ENCODE assay signal across 1 cellular context in genomic region chr17:49575524-49576120, GRCh38.
A peak's percentile ranks its signal among the peaks of the same experiment; 100 is the strongest.
TF ChIP-seq lines count a peak whose summit lies in the region.

NXPH3 (plus strand) TSS chr17:49575871; CDS start chr17:49576220, 349 bp downstream.

TF ChIP-seq in HepG2, 621 proteins besides CTCF, POLR2A, EP300 and RAD21 (continued from another document):
- TF ChIP-seq, protein P1, sequence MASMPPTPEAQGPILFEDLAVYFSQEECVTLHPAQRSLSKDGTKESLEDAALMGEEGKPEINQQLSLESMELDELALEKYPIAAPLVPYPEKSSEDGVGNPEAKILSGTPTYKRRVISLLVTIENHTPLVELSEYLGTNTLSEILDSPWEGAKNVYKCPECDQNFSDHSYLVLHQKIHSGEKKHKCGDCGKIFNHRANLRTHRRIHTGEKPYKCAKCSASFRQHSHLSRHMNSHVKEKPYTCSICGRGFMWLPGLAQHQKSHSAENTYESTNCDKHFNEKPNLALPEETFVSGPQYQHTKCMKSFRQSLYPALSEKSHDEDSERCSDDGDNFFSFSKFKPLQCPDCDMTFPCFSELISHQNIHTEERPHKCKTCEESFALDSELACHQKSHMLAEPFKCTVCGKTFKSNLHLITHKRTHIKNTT (CRISPR knock-in tag; IDR thresholded peaks at IDR 0.05): no peak
- TF ChIP-seq MEIS1 (CRISPR knock-in tag; IDR thresholded peaks at IDR 0.05; ENCODE audit: borderline replicate concordance): peak; percentile 16; the same call in 1 of the 2 replicates
- TF ChIP-seq MAFF (IDR thresholded peaks at IDR 0.05; ENCODE audit: low read depth, low read length): no peak
- no peak; the same call in 1 of the 2 replicates for TF ChIP-seq EED (CRISPR knock-in tag; IDR thresholded peaks at IDR 0.05)
- no peak for TF ChIP-seq ZFP90 (CRISPR knock-in tag; IDR thresholded peaks at IDR 0.05; ENCODE audit: borderline replicate concordance)
- TF ChIP-seq, protein P2, sequence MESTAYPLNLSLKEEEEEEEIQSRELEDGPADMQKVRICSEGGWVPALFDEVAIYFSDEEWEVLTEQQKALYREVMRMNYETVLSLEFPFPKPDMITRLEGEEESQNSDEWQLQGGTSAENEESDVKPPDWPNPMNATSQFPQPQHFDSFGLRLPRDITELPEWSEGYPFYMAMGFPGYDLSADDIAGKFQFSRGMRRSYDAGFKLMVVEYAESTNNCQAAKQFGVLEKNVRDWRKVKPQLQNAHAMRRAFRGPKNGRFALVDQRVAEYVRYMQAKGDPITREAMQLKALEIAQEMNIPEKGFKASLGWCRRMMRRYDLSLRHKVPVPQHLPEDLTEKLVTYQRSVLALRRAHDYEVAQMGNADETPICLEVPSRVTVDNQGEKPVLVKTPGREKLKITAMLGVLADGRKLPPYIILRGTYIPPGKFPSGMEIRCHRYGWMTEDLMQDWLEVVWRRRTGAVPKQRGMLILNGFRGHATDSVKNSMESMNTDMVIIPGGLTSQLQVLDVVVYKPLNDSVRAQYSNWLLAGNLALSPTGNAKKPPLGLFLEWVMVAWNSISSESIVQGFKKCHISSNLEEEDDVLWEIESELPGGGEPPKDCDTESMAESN (CRISPR knock-in tag; conservative IDR thresholded peaks at IDR 0.05): no peak
- no peak for TF ChIP-seq NFYB (CRISPR knock-in tag; IDR thresholded peaks at IDR 0.05)
- no peak for TF ChIP-seq KLF11 (CRISPR knock-in tag; IDR thresholded peaks at IDR 0.05)
- peak; percentile 32; the same call in 1 of the 2 replicates for TF ChIP-seq ZNF564 (CRISPR knock-in tag; IDR thresholded peaks at IDR 0.05)
- no peak for TF ChIP-seq ZZZ3 (CRISPR knock-in tag; IDR thresholded peaks at IDR 0.05; ENCODE audit: borderline replicate concordance)
- TF ChIP-seq, protein P3, sequence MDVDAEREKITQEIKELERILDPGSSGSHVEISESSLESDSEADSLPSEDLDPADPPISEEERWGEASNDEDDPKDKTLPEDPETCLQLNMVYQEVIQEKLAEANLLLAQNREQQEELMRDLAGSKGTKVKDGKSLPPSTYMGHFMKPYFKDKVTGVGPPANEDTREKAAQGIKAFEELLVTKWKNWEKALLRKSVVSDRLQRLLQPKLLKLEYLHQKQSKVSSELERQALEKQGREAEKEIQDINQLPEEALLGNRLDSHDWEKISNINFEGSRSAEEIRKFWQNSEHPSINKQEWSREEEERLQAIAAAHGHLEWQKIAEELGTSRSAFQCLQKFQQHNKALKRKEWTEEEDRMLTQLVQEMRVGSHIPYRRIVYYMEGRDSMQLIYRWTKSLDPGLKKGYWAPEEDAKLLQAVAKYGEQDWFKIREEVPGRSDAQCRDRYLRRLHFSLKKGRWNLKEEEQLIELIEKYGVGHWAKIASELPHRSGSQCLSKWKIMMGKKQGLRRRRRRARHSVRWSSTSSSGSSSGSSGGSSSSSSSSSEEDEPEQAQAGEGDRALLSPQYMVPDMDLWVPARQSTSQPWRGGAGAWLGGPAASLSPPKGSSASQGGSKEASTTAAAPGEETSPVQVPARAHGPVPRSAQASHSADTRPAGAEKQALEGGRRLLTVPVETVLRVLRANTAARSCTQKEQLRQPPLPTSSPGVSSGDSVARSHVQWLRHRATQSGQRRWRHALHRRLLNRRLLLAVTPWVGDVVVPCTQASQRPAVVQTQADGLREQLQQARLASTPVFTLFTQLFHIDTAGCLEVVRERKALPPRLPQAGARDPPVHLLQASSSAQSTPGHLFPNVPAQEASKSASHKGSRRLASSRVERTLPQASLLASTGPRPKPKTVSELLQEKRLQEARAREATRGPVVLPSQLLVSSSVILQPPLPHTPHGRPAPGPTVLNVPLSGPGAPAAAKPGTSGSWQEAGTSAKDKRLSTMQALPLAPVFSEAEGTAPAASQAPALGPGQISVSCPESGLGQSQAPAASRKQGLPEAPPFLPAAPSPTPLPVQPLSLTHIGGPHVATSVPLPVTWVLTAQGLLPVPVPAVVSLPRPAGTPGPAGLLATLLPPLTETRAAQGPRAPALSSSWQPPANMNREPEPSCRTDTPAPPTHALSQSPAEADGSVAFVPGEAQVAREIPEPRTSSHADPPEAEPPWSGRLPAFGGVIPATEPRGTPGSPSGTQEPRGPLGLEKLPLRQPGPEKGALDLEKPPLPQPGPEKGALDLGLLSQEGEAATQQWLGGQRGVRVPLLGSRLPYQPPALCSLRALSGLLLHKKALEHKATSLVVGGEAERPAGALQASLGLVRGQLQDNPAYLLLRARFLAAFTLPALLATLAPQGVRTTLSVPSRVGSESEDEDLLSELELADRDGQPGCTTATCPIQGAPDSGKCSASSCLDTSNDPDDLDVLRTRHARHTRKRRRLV (CRISPR knock-in tag; IDR thresholded peaks at IDR 0.05): no peak
- no peak for TF ChIP-seq SRSF4 (IDR thresholded peaks at IDR 0.05; ENCODE audit: low read depth, low read length, poor library complexity, severe bottlenecking)
- TF ChIP-seq ZNF766 (CRISPR knock-in tag; IDR thresholded peaks at IDR 0.05; ENCODE audit: borderline replicate concordance): 0 out of 2 replicates have a peak, but pooled peaks have one; percentile 31
- TF ChIP-seq ZNF598 (CRISPR knock-in tag; IDR thresholded peaks at IDR 0.05; ENCODE audit: borderline replicate concordance): no peak
- 0 out of 2 replicates have a peak, but pooled peaks have one; percentile 28 for TF ChIP-seq ZNF724P (CRISPR knock-in tag; IDR thresholded peaks at IDR 0.05; ENCODE audit: borderline replicate concordance)
- TF ChIP-seq KLF16 (CRISPR knock-in tag; IDR thresholded peaks at IDR 0.05): no peak
- no peak for TF ChIP-seq HNF4A (CRISPR knock-in tag; IDR thresholded peaks at IDR 0.05)
- no peak for TF ChIP-seq HNRNPL (IDR thresholded peaks at IDR 0.05; ENCODE audit: low read depth, low read length)
- no peak for TF ChIP-seq TBL1XR1 (IDR thresholded peaks at IDR 0.05; ENCODE audit: borderline replicate concordance, low read length, partially characterized antibody)
- no peak for TF ChIP-seq ZNF704 (CRISPR knock-in tag; IDR thresholded peaks at IDR 0.05; ENCODE audit: borderline replicate concordance)
- TF ChIP-seq, protein P4, sequence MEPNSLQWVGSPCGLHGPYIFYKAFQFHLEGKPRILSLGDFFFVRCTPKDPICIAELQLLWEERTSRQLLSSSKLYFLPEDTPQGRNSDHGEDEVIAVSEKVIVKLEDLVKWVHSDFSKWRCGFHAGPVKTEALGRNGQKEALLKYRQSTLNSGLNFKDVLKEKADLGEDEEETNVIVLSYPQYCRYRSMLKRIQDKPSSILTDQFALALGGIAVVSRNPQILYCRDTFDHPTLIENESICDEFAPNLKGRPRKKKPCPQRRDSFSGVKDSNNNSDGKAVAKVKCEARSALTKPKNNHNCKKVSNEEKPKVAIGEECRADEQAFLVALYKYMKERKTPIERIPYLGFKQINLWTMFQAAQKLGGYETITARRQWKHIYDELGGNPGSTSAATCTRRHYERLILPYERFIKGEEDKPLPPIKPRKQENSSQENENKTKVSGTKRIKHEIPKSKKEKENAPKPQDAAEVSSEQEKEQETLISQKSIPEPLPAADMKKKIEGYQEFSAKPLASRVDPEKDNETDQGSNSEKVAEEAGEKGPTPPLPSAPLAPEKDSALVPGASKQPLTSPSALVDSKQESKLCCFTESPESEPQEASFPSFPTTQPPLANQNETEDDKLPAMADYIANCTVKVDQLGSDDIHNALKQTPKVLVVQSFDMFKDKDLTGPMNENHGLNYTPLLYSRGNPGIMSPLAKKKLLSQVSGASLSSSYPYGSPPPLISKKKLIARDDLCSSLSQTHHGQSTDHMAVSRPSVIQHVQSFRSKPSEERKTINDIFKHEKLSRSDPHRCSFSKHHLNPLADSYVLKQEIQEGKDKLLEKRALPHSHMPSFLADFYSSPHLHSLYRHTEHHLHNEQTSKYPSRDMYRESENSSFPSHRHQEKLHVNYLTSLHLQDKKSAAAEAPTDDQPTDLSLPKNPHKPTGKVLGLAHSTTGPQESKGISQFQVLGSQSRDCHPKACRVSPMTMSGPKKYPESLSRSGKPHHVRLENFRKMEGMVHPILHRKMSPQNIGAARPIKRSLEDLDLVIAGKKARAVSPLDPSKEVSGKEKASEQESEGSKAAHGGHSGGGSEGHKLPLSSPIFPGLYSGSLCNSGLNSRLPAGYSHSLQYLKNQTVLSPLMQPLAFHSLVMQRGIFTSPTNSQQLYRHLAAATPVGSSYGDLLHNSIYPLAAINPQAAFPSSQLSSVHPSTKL (CRISPR knock-in tag; IDR thresholded peaks at IDR 0.05): no peak
- no peak; the same call in 1 of the 2 replicates for TF ChIP-seq ZNF446 (CRISPR knock-in tag; IDR thresholded peaks at IDR 0.05)
- no peak for TF ChIP-seq ZNF609 (CRISPR knock-in tag; IDR thresholded peaks at IDR 0.05; ENCODE audit: borderline replicate concordance)
- TF ChIP-seq MATR3 (CRISPR knock-in tag; IDR thresholded peaks at IDR 0.05): no peak
- TF ChIP-seq, protein P5, sequence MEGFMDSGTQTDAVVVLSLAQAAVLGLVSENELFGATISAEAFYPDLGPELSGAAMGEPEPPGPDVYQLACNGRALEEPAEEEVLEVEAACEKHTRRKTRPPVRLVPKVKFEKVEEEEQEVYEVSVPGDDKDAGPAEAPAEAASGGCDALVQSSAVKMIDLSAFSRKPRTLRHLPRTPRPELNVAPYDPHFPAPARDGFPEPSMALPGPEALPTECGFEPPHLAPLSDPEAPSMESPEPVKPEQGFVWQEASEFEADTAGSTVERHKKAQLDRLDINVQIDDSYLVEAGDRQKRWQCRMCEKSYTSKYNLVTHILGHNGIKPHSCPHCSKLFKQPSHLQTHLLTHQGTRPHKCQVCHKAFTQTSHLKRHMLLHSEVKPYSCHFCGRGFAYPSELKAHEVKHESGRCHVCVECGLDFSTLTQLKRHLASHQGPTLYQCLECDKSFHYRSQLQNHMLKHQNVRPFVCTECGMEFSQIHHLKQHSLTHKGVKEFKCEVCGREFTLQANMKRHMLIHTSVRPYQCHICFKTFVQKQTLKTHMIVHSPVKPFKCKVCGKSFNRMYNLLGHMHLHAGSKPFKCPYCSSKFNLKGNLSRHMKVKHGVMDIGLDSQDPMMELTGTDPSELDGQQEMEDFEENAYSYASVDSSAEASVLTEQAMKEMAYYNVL (CRISPR knock-in tag; IDR thresholded peaks at IDR 0.05; ENCODE audit: borderline replicate concordance): peak; percentile 55; the same call in 1 of the 2 replicates
- TF ChIP-seq ZNF143 (CRISPR knock-in tag; IDR thresholded peaks at IDR 0.05): no peak
- TF ChIP-seq RBM39 (IDR thresholded peaks at IDR 0.05; ENCODE audit: low read depth, low read length, poor library complexity, severe bottlenecking): no peak
- TF ChIP-seq GABPA (IDR thresholded peaks at IDR 0.05; ENCODE audit: low read depth, low read length): no peak
- TF ChIP-seq GABPA (CRISPR knock-in tag; IDR thresholded peaks at IDR 0.05; ENCODE audit: low read depth): no peak
- TF ChIP-seq TEF (CRISPR knock-in tag; IDR thresholded peaks at IDR 0.05): no peak
- 0 out of 2 replicates have a peak, but pooled peaks have one; percentile 4 for TF ChIP-seq KDM1A (CRISPR knock-in tag; IDR thresholded peaks at IDR 0.05)
- no peak for TF ChIP-seq KDM6A (CRISPR knock-in tag; IDR thresholded peaks at IDR 0.05; ENCODE audit: low read depth)
- TF ChIP-seq ZNF878 (CRISPR knock-in tag; IDR thresholded peaks at IDR 0.05): no peak
- no peak for TF ChIP-seq CEBPB (IDR thresholded peaks at IDR 0.05; ENCODE audit: borderline replicate concordance, low read depth, low read length)
- TF ChIP-seq BRD4 (CRISPR knock-in tag; IDR thresholded peaks at IDR 0.05): no peak
- no peak for TF ChIP-seq SP2 (CRISPR knock-in tag; IDR thresholded peaks at IDR 0.05)
